Comparison of ENCODE assay signal across 27 cellular contexts in genomic region chrX:85995641-85996040, GRCh38.
"Had no signal": no experiment of that assay in that cellular context is flagged by ENCODE, and none has a peak within 500 bp of the region (broad histone marks: within the 10 kb centered on the region; RNA-seq: fewer than 3 reads in every experiment).

No MANE protein-coding gene starts in this region.

- H3K4me3 Mint-ChIP-seq: naive thymus-derived CD4-positive, alpha-beta T cell; nephron; stimulated activated naive CD8-positive, alpha-beta T cell treated with anti-CD3 and anti-CD28 coated beads, Interleukin-15, amount 100 ng/mL, for 72 hours had no signal

- DNase-seq: dorsolateral prefrontal cortex; effector CD4-positive, alpha-beta T cell; foreskin fibroblast; heart left ventricle; left cardiac atrium; left lung; mesenchymal stem cell; midbrain; naive thymus-derived CD4-positive, alpha-beta T cell; nucleus accumbens; stimulated activated CD4-positive, alpha-beta T cell treated with anti-CD3 and anti-CD28 coated beads, Interleukin-12 subunit alpha, Interleukin-12 subunit beta, amount 100 ng/mL, for 4 hours; stimulated activated CD4-positive, alpha-beta T cell treated with anti-CD3 and anti-CD28 coated beads, Interleukin-1b, Interleukin-23, amount 100 ng/mL, for 48 hours; stimulated activated CD4-positive, alpha-beta T cell treated with anti-CD3 and anti-CD28 coated beads, Interleukin-4, amount 100 ng/mL, for 1 hour; stimulated activated CD8-positive, alpha-beta memory T cell treated with anti-CD3 and anti-CD28 coated beads, Interleukin-4, amount 100 ng/mL, for 48 hours; stimulated activated naive CD4-positive, alpha-beta T cell; stimulated activated naive CD8-positive, alpha-beta T cell treated with anti-CD3 and anti-CD28 coated beads, Interleukin-15, amount 100 ng/mL, for 72 hours; trophoblast cell had no signal

- H3K4me1 ChIP-seq: gastroesophageal sphincter, left lung, prostate gland, right atrium auricular region had no signal

- ATAC-seq: esophagus mucosa; gastroesophageal sphincter; heart left ventricle; left cardiac atrium; left lung; naive thymus-derived CD4-positive, alpha-beta T cell; sciatic nerve; stimulated activated naive CD8-positive, alpha-beta T cell treated with anti-CD3 and anti-CD28 coated beads, Interleukin-15, amount 100 ng/mL, for 72 hours had no signal

- H3K9me3 Mint-ChIP-seq: naive thymus-derived CD4-positive, alpha-beta T cell; stimulated activated naive CD8-positive, alpha-beta T cell treated with anti-CD3 and anti-CD28 coated beads, Interleukin-15, amount 100 ng/mL, for 72 hours had no signal

- H3K36me3 ChIP-seq: gastroesophageal sphincter, heart left ventricle, left lung, prostate gland, right atrium auricular region, suprapubic skin had no signal

- H3K4me2 ChIP-seq: hepatocyte, smooth muscle cell had no signal

- H3K27ac ChIP-seq: dorsolateral prefrontal cortex, epithelial cell of prostate, gastroesophageal sphincter, heart left ventricle, hepatocyte, left lung, prostate gland, right atrium auricular region, suprapubic skin had no signal

- H3K9me3 ChIP-seq: gastroesophageal sphincter, heart left ventricle, left lung, prostate gland, right atrium auricular region, suprapubic skin had no signal

- H3K27ac Mint-ChIP-seq: naive thymus-derived CD4-positive, alpha-beta T cell; nephron; stimulated activated naive CD8-positive, alpha-beta T cell treated with anti-CD3 and anti-CD28 coated beads, Interleukin-15, amount 100 ng/mL, for 72 hours had no signal

- H3K27me3 ChIP-seq: gastroesophageal sphincter, heart left ventricle, hepatocyte, left lung, right atrium auricular region, suprapubic skin had no signal

- H3K4me3 ChIP-seq: dorsolateral prefrontal cortex, gastroesophageal sphincter, heart left ventricle, hepatocyte, left lung, prostate gland, right atrium auricular region, smooth muscle cell, suprapubic skin had no signal

- H3K27me3 Mint-ChIP-seq: naive thymus-derived CD4-positive, alpha-beta T cell; stimulated activated naive CD8-positive, alpha-beta T cell treated with anti-CD3 and anti-CD28 coated beads, Interleukin-15, amount 100 ng/mL, for 72 hours had no signal

- H2AFZ ChIP-seq: hepatocyte had no signal
